Comparison of ENCODE assay signal across 8 cellular contexts in the genomic region with DNA sequence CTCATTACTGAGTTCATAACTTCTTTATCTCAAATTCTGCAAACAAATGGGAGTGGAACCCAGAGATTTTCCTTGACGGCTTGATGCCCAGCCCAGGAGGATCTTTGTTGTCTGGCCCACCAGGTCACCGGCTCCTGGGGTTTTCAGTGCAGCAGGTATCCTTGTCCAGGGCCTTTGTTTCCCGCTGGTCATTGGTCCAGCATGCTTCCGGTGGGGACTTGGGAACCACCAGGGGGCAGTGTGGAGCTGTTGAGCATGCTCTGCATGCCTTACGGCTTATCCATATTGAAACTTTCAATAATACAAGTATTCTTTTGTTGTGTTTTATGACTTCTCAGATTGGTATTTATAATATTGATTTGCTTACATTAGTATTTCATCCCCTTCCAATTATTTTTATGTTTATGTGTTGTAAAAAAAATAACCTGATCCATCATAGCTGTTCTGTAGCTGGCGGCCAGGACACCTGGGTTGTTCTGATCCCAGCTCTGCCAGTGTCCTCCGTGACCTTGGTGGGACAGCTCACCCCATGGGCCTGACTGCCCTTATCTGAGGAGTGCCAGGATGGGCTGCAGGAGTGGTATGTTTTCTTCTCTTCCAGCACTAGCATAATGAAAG.
DNase-seq lines count a peak whose midpoint lies in the region; ATAC-seq and TF ChIP-seq lines count a peak whose summit lies in the region.

No MANE protein-coding gene starts in this region.

- H3K27me3 ChIP-seq in right atrium auricular region: no peaks in the 10 kb centered on the region

- H3K27ac ChIP-seq in right atrium auricular region: no peak overlapping the region

- no peaks in the 10 kb centered on the region for H3K36me3 ChIP-seq in right atrium auricular region

- ATAC-seq in HG03060 (IDR thresholded peaks at IDR 0.05; ENCODE audit: low read depth, unreplicated experiment): peak; percentile 57

- peak; percentile 85 to 92 for TF ChIP-seq CTCF in right atrium auricular region (IDR thresholded peaks at IDR 0.05)

- H3K9me3 ChIP-seq in right atrium auricular region: no peaks in the 10 kb centered on the region

- peaks cover 0 to 54% of the 10 kb centered on the region in 2 donors for H3K4me1 ChIP-seq in right atrium auricular region

- DNase-seq in NCI-H2227 (lab: John Stamatoyannopoulos, UW; ENCODE audit: unreplicated experiment): peak; percentile 18
- no peak for DNase-seq in NCI-H2227 treated with DMSO at 0.1 percent for 48 hours (lab: John Stamatoyannopoulos, UW)
- peak; percentile 42 for DNase-seq in SW480 (ENCODE audit: low spot score)
- peak; percentile 15 for DNase-seq in activated naive CD8-positive, alpha-beta T cell treated with anti-CD3 and anti-CD28 coated beads, Interleukin-2, amount 50 U/mL, for 16 hours (ENCODE audit: low read depth, low spot score)
- no peak for DNase-seq in right atrium auricular region (ENCODE audit: low spot score)
- DNase-seq in stimulated activated CD4-positive, alpha-beta T cell treated with anti-CD3 and anti-CD28 coated beads, Interleukin-12 subunit alpha, Interleukin-12 subunit beta, amount 100 ng/mL, for 4 hours: peak; percentile 69
- DNase-seq in HPDE6-E6E7 (ENCODE audit: extremely low spot score): no peak

- no peak overlapping the region for H3K4me3 ChIP-seq in right atrium auricular region

Comparison
In these comparisons a context has a peak if more than half of its experiments do, and no peak if none do; other contexts are left out.
1. DNase-seq: peak in NCI-H2227 (single experiment), SW480 (single experiment), activated naive CD8-positive, alpha-beta T cell treated with anti-CD3 and anti-CD28 coated beads, Interleukin-2, amount 50 U/mL, for 16 hours (single experiment) and stimulated activated CD4-positive, alpha-beta T cell treated with anti-CD3 and anti-CD28 coated beads, Interleukin-12 subunit alpha, Interleukin-12 subunit beta, amount 100 ng/mL, for 4 hours (single experiment); none in NCI-H2227 treated with DMSO at 0.1 percent for 48 hours (single experiment), right atrium auricular region (single experiment) and HPDE6-E6E7 (single experiment).